ENCODE assay signal across 23 cellular contexts in genomic region chr14:59912443-59912842, GRCh38. TPM values are rescaled to one million over a fixed set of nuclear protein-coding genes. Genes with fewer than 3 reads are reported as not detected.
DNase-seq lines count a peak whose midpoint lies in the region; ATAC-seq, FAIRE-seq and TF ChIP-seq lines count a peak whose summit lies in the region.
"Had no signal": no experiment of that assay in that cellular context is flagged by ENCODE, and none has a peak within 500 bp of the region (broad histone marks: within the 10 kb centered on the region; RNA-seq: fewer than 3 reads in every experiment).

No MANE protein-coding gene starts in this region.

- intact Hi-C loops in K562 (cut with micrococcal nuclease), result no loop called here

- CTCF ChIA-PET in A549 (lab: Yijun Ruan, JAX) (no interaction called here), K562 (lab: Yijun Ruan, JAX; ENCODE audit: low intra/inter-chr PET ratio) (no interaction called here)

- TF ChIP-seq CTCF in A549 (IDR thresholded peaks at IDR 0.05) (no peak), K562 (IDR thresholded peaks at IDR 0.05 in 2 of 3, conservative IDR thresholded peaks at IDR 0.05 in 1 of 3; ENCODE audit: insufficient read depth in 2 of 3, low read depth in 1 of 3, low read length in 3 of 3) (no peak)

- H2AFZ ChIP-seq in K562 (ENCODE audit: low read depth, low read length), result no peak overlapping the region
- H2AFZ ChIP-seq: GM23248 had no signal

- no peaks in the 10 kb centered on the region for H3K9me1 ChIP-seq in K562 (ENCODE audit: control insufficient read depth, insufficient read depth, low read length)

- WGBS in A549 (ENCODE audit: missing lambda C conversion rate), result 0% methylated on average over 2 of the region's 2 CpGs
- 0% methylated on average over 2 of the region's 2 CpGs for WGBS in K562 (ENCODE audit: insufficient coverage, low coverage, missing lambda C conversion rate)

- H3K9ac ChIP-seq in K562 (ENCODE audit: insufficient read depth in 1 of 2, low read depth in 2 of 2, low read length in 2 of 2), result no peak overlapping the region
- H3K9ac ChIP-seq: GM23248 had no signal

- no peak for TF ChIP-seq POLR2A in A549 (IDR thresholded peaks at IDR 0.05; ENCODE audit: low read length)
- no peak for TF ChIP-seq POLR2A in K562 (conservative IDR thresholded peaks at IDR 0.05)

- H3K4me3 ChIP-seq in A549, result no peak overlapping the region
- H3K4me3 ChIP-seq in K562, result no peak overlapping the region
- H3K4me3 ChIP-seq: GM23248 had no signal

- H3K4me2 ChIP-seq in A549 (no peak overlapping the region), K562 (ENCODE audit: insufficient read depth, low read length) (no peak overlapping the region)

- no peaks in the 10 kb centered on the region for H3K27me3 ChIP-seq in K562 (ENCODE audit: control insufficient read depth in 2 of 2, insufficient read depth in 2 of 2, low read length in 2 of 2)

- TF ChIP-seq RAD21 in A549 (conservative IDR thresholded peaks at IDR 0.05 in 1 of 2, IDR thresholded peaks at IDR 0.05 in 1 of 2), result no peak
- TF ChIP-seq RAD21 in K562 (CRISPR knock-in tag; conservative IDR thresholded peaks at IDR 0.05 in 1 of 2, IDR thresholded peaks at IDR 0.05 in 1 of 2), result no peak

- H3K9me3 ChIP-seq in A549 (no peaks in the 10 kb centered on the region), K562 (replicated peaks; ENCODE audit: control insufficient read depth, insufficient read depth, low read depth, low read length) (no peaks in the 10 kb centered on the region)

- TF ChIP-seq EP300 in A549 (IDR thresholded peaks at IDR 0.05) (no peak), K562 (IDR thresholded peaks at IDR 0.05; ENCODE audit: low read length) (no peak)

- no peak for ATAC-seq in A549
- ATAC-seq in K562, result no peak
- ATAC-seq: HCT116 had no signal

- H3K27ac ChIP-seq in A549 (no peak overlapping the region), K562 (ENCODE audit: extremely low read depth, low read depth, low read length) (no peak overlapping the region)
- H3K27ac ChIP-seq: GM23248 had no signal

- H4K20me1 ChIP-seq in K562 (replicated peaks; ENCODE audit: control insufficient read depth, insufficient read depth, low read length), result no peaks in the 10 kb centered on the region

- H3K36me3 ChIP-seq in K562 (ENCODE audit: control insufficient read depth, insufficient read depth, low read length), result no peaks in the 10 kb centered on the region

- in situ Hi-C loops in K562 (cut with MboI), result no loop called here

- POLR2A ChIA-PET in A549 (lab: Yijun Ruan, JAX) (no interaction called here), K562 (lab: Yijun Ruan, JAX) (interaction anchor here (0.6 kb wide), 1 partner anchor 338 kb away, joined by 3 read pairs; no protein-coding TSS in a partner anchor)

- H3K79me2 ChIP-seq in K562 (ENCODE audit: control insufficient read depth, insufficient read depth, low read length), result no peaks in the 10 kb centered on the region

- no TSS peak for BruUV-seq in K562 (replicated peaks; lab: Mats Ljungman, UMichigan)

- no peaks in the 10 kb centered on the region for H3K4me1 ChIP-seq in A549
- no peaks in the 10 kb centered on the region for H3K4me1 ChIP-seq in K562 (replicated peaks in 1 of 2; ENCODE audit: control insufficient read depth in 2 of 2, insufficient read depth in 2 of 2, low read length in 2 of 2)

- no peak for DNase-seq in A549 (ENCODE audit: low read depth in 1 of 2, low spot score in 1 of 2)
- no peak for DNase-seq in HTR-8/SVneo (ENCODE audit: insufficient read length, low spot score)
- no peak for DNase-seq in K562 (ENCODE audit: extremely low read depth in 1 of 4, low spot score in 3 of 4)
- DNase-seq in NCI-H1694 (lab: John Stamatoyannopoulos, UW), result no peak
- no peak for DNase-seq in NCI-H2227 treated with DMSO at 0.1 percent for 48 hours (lab: John Stamatoyannopoulos, UW)
- no peak for DNase-seq in GDM1 (lab: John Stamatoyannopoulos, UW)
- DNase-seq: 8988T; C1 segment of cervical spinal cord; Calu3; CD4-positive, alpha-beta memory T cell; COR-L47; DMS53; DMS79 treated with DMSO at 0.1 percent for 48 hours; GM23248; H7 had no signal

- FAIRE-seq in A549 (lab: Jason Lieb, UNC), result no peak
- FAIRE-seq in HTR-8/SVneo (lab: Jason Lieb, UNC), result peak; percentile 94
- FAIRE-seq in K562 (lab: Jason Lieb, UNC), result no peak
- FAIRE-seq: GM12892, GM19239, H1 had no signal

TF ChIP-seq in A549, 52 proteins besides CTCF, POLR2A, EP300 and RAD21 (continues in another document):
- 0 out of 2 replicates have a peak, but pooled peaks have one; percentile 14 for TF ChIP-seq USF2 (IDR thresholded peaks at IDR 0.05)

TF ChIP-seq in K562, 482 proteins besides CTCF, POLR2A, EP300 and RAD21 (continues in another document):
- TF ChIP-seq TFE3 (CRISPR knock-in tag; IDR thresholded peaks at IDR 0.05), result peak; percentile 74
- TF ChIP-seq RAD51 (IDR thresholded peaks at IDR 0.05; ENCODE audit: borderline replicate concordance, low read depth), result peak; percentile 50; the same call in 1 of the 2 replicates
- no peak for TF ChIP-seq ZSCAN29 (IDR thresholded peaks at IDR 0.05)
- TF ChIP-seq ZC3H11A (IDR thresholded peaks at IDR 0.05; ENCODE audit: low read depth, low read length), result no peak

RNA-seq across cellular contexts. Expression of gene LRRC9, which starts 7.5 kb away (rescaled TPM):
- polyA plus RNA-seq in A549 (2011; rRNA removed) (not detected in 2 replicates), A549 (2017; fragmentation: RNase III; extraction: RNeasy Plus Mini Kit Qiagen cat#74134 plus additional on column Dnase treatment) (not detected in 3 replicates), K562 (2011; rRNA removed) (not detected in 2 replicates), K562 (2014; fragmentation: Illumina TruSeq; extraction: Trizol) (not detected in 2 replicates), K562 (2014; fragmentation: Nextera tagmentation; extraction: Ambion mirVana) (not detected), K562 (2014; rRNA removed) (not detected in 2 replicates)
- polyA plus RNA-seq in A549 (2012; cell fraction: cytosol; rRNA removed), result not detected in 2 replicates
- polyA plus RNA-seq in A549 (2012; cell fraction: nucleus; rRNA removed), result not detected in 2 replicates
- polyA minus RNA-seq in A549 (2011; rRNA and poly(A)+ RNA removed), result not detected in 2 replicates
- not detected in 2 replicates for total RNA-seq in K562 (2011; cell fraction: chromatin; rRNA removed; ENCODE audit: low replicate concordance)
- not detected in 2 replicates for total RNA-seq in K562 (2011; cell fraction: nucleolus; rRNA removed)
- total RNA-seq in K562 (2011; cell fraction: nucleoplasm; rRNA removed), result not detected in 2 replicates
- total RNA-seq in K562 (2014; rRNA removed) (not detected in 2 replicates), K562 (2014; rRNA removed; fragmentation: Illumina TruSeq; extraction: Trizol) (not detected in 2 replicates), K562 (2015; rRNA removed; fragmentation: Illumina TruSeq; extraction: Trizol) (not detected in 2 replicates), K562 (2021) (not detected in 2 replicates)
- not detected in 2 replicates for polyA plus RNA-seq in K562 (2011; cell fraction: cytosol; rRNA removed)
- not detected in 2 replicates for polyA plus RNA-seq in K562 (2011; cell fraction: nucleus; rRNA removed)
- 0.07 TPM in 1 of 2 replicates, not detected in the other for polyA plus RNA-seq in K562 (2012)
- not detected in 2 replicates for polyA minus RNA-seq in K562 (2011; rRNA and poly(A)+ RNA removed)
- not detected in 2 replicates for polyA minus RNA-seq in K562 (2011; cell fraction: cytosol; rRNA and poly(A)+ RNA removed)
- not detected in 2 replicates for polyA minus RNA-seq in K562 (2011; cell fraction: nucleus; rRNA and poly(A)+ RNA removed)
- total RNA-seq: A673, Calu3, Daoy, G401, GM23248 had no signal
- polyA plus RNA-seq: BJ; CD4-positive, alpha-beta memory T cell; GM23248 had no signal

RNA-seq across cellular contexts. Expression of gene RTN1, which starts 41.9 kb away (rescaled TPM):
- polyA plus RNA-seq in A549 (2011; rRNA removed), result 0.09 TPM in 1 of 2 replicates, not detected in the other
- polyA plus RNA-seq in A549 (2012; cell fraction: cytosol; rRNA removed), result 0.03 and 0.04 TPM in 2 replicates
- polyA plus RNA-seq in A549 (2012; cell fraction: nucleus; rRNA removed), result 0.01 and 0.06 TPM in 2 replicates
- 0.07 TPM in 1 of 3 replicates, not detected in the others for polyA plus RNA-seq in A549 (2017; fragmentation: RNase III; extraction: RNeasy Plus Mini Kit Qiagen cat#74134 plus additional on column Dnase treatment)
- polyA minus RNA-seq in A549 (2011; rRNA and poly(A)+ RNA removed), result 0.12 TPM in 1 of 2 replicates, not detected in the other
- not detected in 2 replicates for total RNA-seq in K562 (2011; cell fraction: chromatin; rRNA removed; ENCODE audit: low replicate concordance)
- not detected in 2 replicates for total RNA-seq in K562 (2011; cell fraction: nucleolus; rRNA removed)
- not detected in 2 replicates for total RNA-seq in K562 (2011; cell fraction: nucleoplasm; rRNA removed)
- 0.09 TPM in 1 of 2 replicates, not detected in the other for total RNA-seq in K562 (2014; rRNA removed)
- not detected in 2 replicates for total RNA-seq in K562 (2014; rRNA removed; fragmentation: Illumina TruSeq; extraction: Trizol)
- not detected in 2 replicates for total RNA-seq in K562 (2015; rRNA removed; fragmentation: Illumina TruSeq; extraction: Trizol)
- not detected in 2 replicates for total RNA-seq in K562 (2021)
- not detected in 2 replicates for polyA plus RNA-seq in K562 (2011; rRNA removed)
- 0.03 TPM in 1 of 2 replicates, not detected in the other for polyA plus RNA-seq in K562 (2011; cell fraction: cytosol; rRNA removed)
- polyA plus RNA-seq in K562 (2011; cell fraction: nucleus; rRNA removed), result not detected in 2 replicates
- 0.14 TPM in 1 of 2 replicates, not detected in the other for polyA plus RNA-seq in K562 (2012)
- polyA plus RNA-seq in K562 (2014; fragmentation: Illumina TruSeq; extraction: Trizol), result not detected in 2 replicates
- not detected for polyA plus RNA-seq in K562 (2014; fragmentation: Nextera tagmentation; extraction: Ambion mirVana)
- 0.03 TPM in 1 of 2 replicates, not detected in the other for polyA plus RNA-seq in K562 (2014; rRNA removed)
- not detected in 2 replicates for polyA minus RNA-seq in K562 (2011; rRNA and poly(A)+ RNA removed)
- not detected in 2 replicates for polyA minus RNA-seq in K562 (2011; cell fraction: cytosol; rRNA and poly(A)+ RNA removed)
- not detected in 2 replicates for polyA minus RNA-seq in K562 (2011; cell fraction: nucleus; rRNA and poly(A)+ RNA removed)
- total RNA-seq: Calu3, G401, GM23248 had no signal
- polyA plus RNA-seq: CD4-positive, alpha-beta memory T cell had no signal

Comparison
In these comparisons a context has a peak if more than half of its experiments do, and no peak if none do; other contexts are left out.
1. Of the 35 proteins assayed by ChIP-seq in both K562 and A549: peak only in K562: none; only in A549: USF2; in both: none; in neither: 34.